Comparison of ENCODE assay signal across 21 cellular contexts in genomic region chr4:14072506-14072905, GRCh38.
A peak's percentile ranks its signal among the peaks of the same experiment; 100 is the strongest.
DNase-seq lines count a peak whose midpoint lies in the region; ATAC-seq, FAIRE-seq and TF ChIP-seq lines count a peak whose summit lies in the region.
"Had no signal": no experiment of that assay in that cellular context is flagged by ENCODE, and none has a peak within 500 bp of the region (broad histone marks: within the 10 kb centered on the region; RNA-seq: fewer than 3 reads in every experiment).

No MANE protein-coding gene starts in this region.

- no peak overlapping the region for H3K4me3 ChIP-seq in HEK293 (ENCODE audit: low read depth, low read length)
- no peak overlapping the region for H3K4me3 ChIP-seq in K562
- H3K4me3 ChIP-seq in liver (ENCODE audit: low read depth in 1 of 3, low read length in 3 of 3) = peak overlapping the region in 2 of 3 donors; percentile 28 to 45
- H3K4me3 ChIP-seq: A549; BLaER1 treated with 17β-estradiol and CSF1 and Interleukin-3, amounts not matched to agents 10 nM and 100 nM; GM12878; HAP-1 had no signal

- intact Hi-C loops in K562 (cut with micrococcal nuclease) = no loop called here

- H2AFZ ChIP-seq in K562 (ENCODE audit: low read depth, low read length) = no peak overlapping the region

- no peaks in the 10 kb centered on the region for H4K20me1 ChIP-seq in K562 (replicated peaks; ENCODE audit: control insufficient read depth, insufficient read depth, low read length)
- H4K20me1 ChIP-seq: BLaER1 treated with 17β-estradiol and CSF1 and Interleukin-3, amounts not matched to agents 10 nM and 100 nM had no signal

- ATAC-seq in K562 = no peak
- no peak for ATAC-seq in GM18867 (IDR thresholded peaks at IDR 0.05; ENCODE audit: unreplicated experiment)
- ATAC-seq: A549, GM12878 had no signal

- no peaks in the 10 kb centered on the region for H3K9me1 ChIP-seq in K562 (ENCODE audit: control insufficient read depth, insufficient read depth, low read length)

- H3K27me3 ChIP-seq in K562 (ENCODE audit: control insufficient read depth in 2 of 2, insufficient read depth in 2 of 2, low read length in 2 of 2) (no peaks in the 10 kb centered on the region), liver (ENCODE audit: control insufficient read depth in 4 of 4, insufficient read depth in 4 of 4, low read length in 3 of 4) (no peaks in the 10 kb centered on the region)
- H3K27me3 ChIP-seq: BE2C; BLaER1 treated with 17β-estradiol and CSF1 and Interleukin-3, amounts not matched to agents 10 nM and 100 nM had no signal

- no peak for TF ChIP-seq EP300 in K562 (IDR thresholded peaks at IDR 0.05; ENCODE audit: low read length)

- H3K36me3 ChIP-seq in HEK293 (ENCODE audit: control insufficient read depth in 2 of 2, insufficient read depth in 1 of 2, low read length in 2 of 2) (no peaks in the 10 kb centered on the region), K562 (ENCODE audit: control insufficient read depth, insufficient read depth, low read length) (no peaks in the 10 kb centered on the region), liver (ENCODE audit: control insufficient read depth in 4 of 4, insufficient read depth in 3 of 4, low read depth in 1 of 4, low read length in 3 of 4) (no peaks in the 10 kb centered on the region)
- H3K36me3 ChIP-seq: BE2C, HAP-1 had no signal

- no peak overlapping the region for H3K27ac ChIP-seq in HEK293 (ENCODE audit: extremely low read depth, low read depth, low read length)
- H3K27ac ChIP-seq in K562 (ENCODE audit: extremely low read depth, low read depth, low read length) = no peak overlapping the region
- no peak overlapping the region for H3K27ac ChIP-seq in liver (ENCODE audit: low read depth in 1 of 2, low read length in 2 of 2)
- H3K27ac ChIP-seq: A549; BLaER1 treated with 17β-estradiol and CSF1 and Interleukin-3, amounts not matched to agents 10 nM and 100 nM had no signal

- CTCF ChIA-PET in HEK293 (lab: Yijun Ruan, JAX) (interaction anchor here (0.6 kb wide), 1 partner anchor 196 kb away, joined by 6 read pairs; no protein-coding TSS in a partner anchor), K562 (lab: Yijun Ruan, JAX; ENCODE audit: low intra/inter-chr PET ratio) (no interaction called here)

- POLR2A ChIA-PET in HEK293 (lab: Yijun Ruan, JAX) (no interaction called here), K562 (lab: Yijun Ruan, JAX) (no interaction called here)

- H3K9ac ChIP-seq in K562 (ENCODE audit: insufficient read depth in 1 of 2, low read depth in 2 of 2, low read length in 2 of 2) = no peak overlapping the region
- H3K9ac ChIP-seq in liver (ENCODE audit: low read depth in 1 of 2, low read length in 2 of 2) = no peak overlapping the region
- H3K9ac ChIP-seq: BLaER1 treated with 17β-estradiol and CSF1 and Interleukin-3, amounts not matched to agents 10 nM and 100 nM had no signal

- DNase-seq in K562 (ENCODE audit: extremely low read depth in 1 of 4, low spot score in 3 of 4) = no peak
- no peak for DNase-seq in DMS53 treated with DMSO at 0.1 percent for 48 hours (lab: John Stamatoyannopoulos, UW; ENCODE audit: unreplicated experiment)
- no peak for DNase-seq in SHP77 treated with DMSO at 0.1 percent for 48 hours (lab: John Stamatoyannopoulos, UW)
- DNase-seq: 8988T; ACHN; AML-193; BE2C; CD4-positive, alpha-beta T cell; CD8-positive, alpha-beta memory T cell; DMS53; DND-41; GOT3 had no signal

- H3K4me1 ChIP-seq in HEK293 (ENCODE audit: control insufficient read depth, insufficient read depth, low read length) = no peaks in the 10 kb centered on the region
- H3K4me1 ChIP-seq in K562 (replicated peaks in 1 of 2; ENCODE audit: control insufficient read depth in 2 of 2, insufficient read depth in 2 of 2, low read length in 2 of 2) = no peaks in the 10 kb centered on the region
- no peaks in the 10 kb centered on the region for H3K4me1 ChIP-seq in liver (ENCODE audit: control insufficient read depth in 4 of 4, insufficient read depth in 4 of 4, low read length in 3 of 4)
- H3K4me1 ChIP-seq: A549, BE2C, HAP-1 had no signal

- FAIRE-seq in K562 (lab: Jason Lieb, UNC) = no peak
- FAIRE-seq: A549, G401.6, GM12878, H54 had no signal

- BruUV-seq in K562 (replicated peaks; lab: Mats Ljungman, UMichigan) = no TSS peak

- no peaks in the 10 kb centered on the region for H3K9me3 ChIP-seq in HEK293 (ENCODE audit: control insufficient read depth, insufficient read depth, low read depth, low read length)
- H3K9me3 ChIP-seq in K562 (replicated peaks; ENCODE audit: control insufficient read depth, insufficient read depth, low read depth, low read length) = peaks cover 4% of the 10 kb centered on the region
- peaks cover 5 to 18% (median 12%) of the 10 kb centered on the region in 4 donors for H3K9me3 ChIP-seq in liver (ENCODE audit: control insufficient read depth in 4 of 4, low read length in 3 of 4)
- H3K9me3 ChIP-seq: BE2C, HAP-1 had no signal

- TF ChIP-seq RAD21 in K562 (CRISPR knock-in tag; conservative IDR thresholded peaks at IDR 0.05 in 1 of 2, IDR thresholded peaks at IDR 0.05 in 1 of 2) (no peak), liver (IDR thresholded peaks at IDR 0.05) (no peak)

- H3K4me2 ChIP-seq in K562 (ENCODE audit: insufficient read depth, low read length) = no peak overlapping the region
- H3K4me2 ChIP-seq: A549; BLaER1 treated with 17β-estradiol and CSF1 and Interleukin-3, amounts not matched to agents 10 nM and 100 nM had no signal

- in situ Hi-C loops in K562 (cut with MboI) = no loop called here

- no peak for TF ChIP-seq CTCF in HEK293 (tag by site-specific recombination; IDR thresholded peaks at IDR 0.05)
- TF ChIP-seq CTCF in K562 (IDR thresholded peaks at IDR 0.05 in 2 of 3, conservative IDR thresholded peaks at IDR 0.05 in 1 of 3; ENCODE audit: insufficient read depth in 2 of 3, low read depth in 1 of 3, low read length in 3 of 3) = no peak
- TF ChIP-seq CTCF in liver (IDR thresholded peaks at IDR 0.05; ENCODE audit: low read depth, low read length, missing input control) = no peak

- no peak for TF ChIP-seq POLR2A in K562 (conservative IDR thresholded peaks at IDR 0.05)

- H3K79me2 ChIP-seq in K562 (ENCODE audit: control insufficient read depth, insufficient read depth, low read length) = no peaks in the 10 kb centered on the region

TF ChIP-seq in HEK293, 187 proteins besides CTCF, POLR2A, EP300 and RAD21:
- TF ChIP-seq ZEB2 (tag by site-specific recombination; IDR thresholded peaks at IDR 0.05) (no peak), TRIM28 (IDR thresholded peaks at IDR 0.05; ENCODE audit: borderline replicate concordance, low read length) (peak; percentile 18; the same call in 1 of the 2 replicates), IKZF3 (tag by site-specific recombination; IDR thresholded peaks at IDR 0.05) (no peak)
TF ChIP-seq in HEK293: peak in this region for 1.

TF ChIP-seq in K562, 482 proteins besides CTCF, POLR2A, EP300 and RAD21 (continues in another document):
- TF ChIP-seq TRIM28 (IDR thresholded peaks at IDR 0.05) (0 out of 2 replicates have a peak, but pooled peaks have one; percentile 52), IRF1 (CRISPR knock-in tag; IDR thresholded peaks at IDR 0.05; ENCODE audit: borderline replicate concordance) (no peak), NFXL1 (CRISPR knock-in tag; IDR thresholded peaks at IDR 0.05) (no peak), MEF2D (tag; conservative IDR thresholded peaks at IDR 0.05; ENCODE audit: low read depth) (no peak), STAT5B (CRISPR knock-in tag; IDR thresholded peaks at IDR 0.05) (no peak), ZNF280A (IDR thresholded peaks at IDR 0.05; ENCODE audit: low read depth, partially characterized antibody) (peak; percentile 40)

TF ChIP-seq in liver, 16 proteins besides CTCF, POLR2A, EP300 and RAD21:
- no peak for TF ChIP-seq NR2F2 (IDR thresholded peaks at IDR 0.05)
- TF ChIP-seq FOXA1 (IDR thresholded peaks at IDR 0.05) = no peak
- TF ChIP-seq ATF3 (IDR thresholded peaks at IDR 0.05) = no peak
- no peak for TF ChIP-seq SP1 (IDR thresholded peaks at IDR 0.05)
- no peak for TF ChIP-seq HNF4A (conservative IDR thresholded peaks at IDR 0.05)

Comparison
In these comparisons a context has a peak if more than half of its experiments do, and no peak if none do; other contexts are left out.
1. H3K4me3 ChIP-seq: peak in liver (2 of 3); none in HEK293 (single experiment) and K562 (single experiment).
2. Of the 44 proteins assayed by ChIP-seq in both K562 and HEK293: peak only in K562: none; only in HEK293: none; in both: TRIM28; in neither: 43.